ENCODE assay signal across 15 cellular contexts in the genomic region with DNA sequence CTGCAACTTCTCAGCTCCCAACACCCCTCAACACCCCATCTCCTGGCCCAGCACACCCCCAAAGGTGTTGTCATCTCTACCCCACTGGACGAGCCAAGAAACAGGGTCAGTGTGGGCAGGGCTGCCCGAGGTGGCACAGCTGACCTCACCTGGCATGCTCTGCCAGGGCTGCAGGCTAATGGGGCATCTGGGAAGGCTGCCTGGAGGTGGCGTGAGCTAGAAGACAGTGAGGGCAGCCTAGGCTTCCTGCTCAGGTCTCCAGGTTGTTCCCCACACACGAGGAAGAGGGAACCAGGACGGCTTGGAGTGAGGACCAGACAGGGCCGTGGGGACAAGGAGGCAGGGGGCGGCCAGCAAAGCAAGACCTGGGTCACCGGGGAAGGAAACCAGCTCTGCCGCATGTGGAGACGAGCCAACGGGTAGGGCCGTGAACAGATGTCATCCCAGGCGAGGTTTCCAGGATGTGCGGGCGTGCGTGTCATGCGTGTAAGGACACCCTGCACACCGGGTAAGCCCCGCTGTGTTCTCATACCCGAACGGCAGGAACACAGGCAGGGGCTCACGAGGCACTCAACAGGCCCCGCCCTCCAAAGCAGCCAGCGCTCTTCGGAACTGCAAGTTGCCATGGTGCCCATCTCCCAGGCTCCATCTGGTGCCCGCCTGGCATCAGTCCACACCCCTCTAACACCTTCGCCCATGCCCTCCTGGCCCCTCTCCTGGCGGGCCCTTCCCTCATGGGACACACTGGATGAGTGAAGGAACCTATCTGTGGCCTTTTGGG. TPM values are rescaled to one million over a fixed set of nuclear protein-coding genes. Genes with fewer than 3 reads are reported as not detected.
DNase-seq lines count a peak whose midpoint lies in the region; ATAC-seq and TF ChIP-seq lines count a peak whose summit lies in the region.
"Had no signal": no experiment of that assay in that cellular context is flagged by ENCODE, and none has a peak within 500 bp of the region (broad histone marks: within the 10 kb centered on the region; RNA-seq: fewer than 3 reads in every experiment).

No MANE protein-coding gene starts in this region.

- no peak for TF ChIP-seq POLR2A in suprapubic skin (IDR thresholded peaks at IDR 0.05)

- H3K79me2 ChIP-seq in GM23248 (ENCODE audit: insufficient read depth), result no peaks in the 10 kb centered on the region

- TF ChIP-seq EP300 in suprapubic skin (IDR thresholded peaks at IDR 0.05), result no peak

- 62% methylated on average over 20 of the region's 28 CpGs for WGBS in suprapubic skin
- WGBS in psoas muscle, 3 donors, result 51 to 60% (median 57%) methylated on average over 28 of the region's 28 CpGs
- 51 to 65% methylated on average over 28 of the region's 28 CpGs for WGBS in GM23248 (ENCODE audit: low coverage in 1 of 2, low lambda C conversion rate in 2 of 2, missing lambda C conversion rate in 2 of 2), 2 experiments

- H3F3A ChIP-seq in GM23248 (ENCODE audit: insufficient read depth), result no peaks in the 10 kb centered on the region

- no peak for TF ChIP-seq CTCF in suprapubic skin (IDR thresholded peaks at IDR 0.05)
- TF ChIP-seq CTCF in psoas muscle (IDR thresholded peaks at IDR 0.05), result no peak

- H2AFZ ChIP-seq in GM23248, result no peak overlapping the region

- no peak for ATAC-seq in psoas muscle

- peak overlapping the region; percentile 43 for H3K9ac ChIP-seq in mucosa of stomach (ENCODE audit: low read length)
- no peak overlapping the region for H3K9ac ChIP-seq in GM23248

- H3K9me2 ChIP-seq in GM23248 (ENCODE audit: insufficient read depth), result no peaks in the 10 kb centered on the region

- H3K4me2 ChIP-seq in GM23248 (ENCODE audit: unreplicated experiment), result no peak overlapping the region

- H4K20me1 ChIP-seq in GM23248 (ENCODE audit: insufficient read depth), result no peaks in the 10 kb centered on the region

- intact Hi-C loops in psoas muscle (cut with DNase I), result no loop called here

- no peaks in the 10 kb centered on the region for H3K27me3 ChIP-seq in mucosa of stomach (ENCODE audit: control insufficient read depth, insufficient read depth, low read length)
- peaks cover 2% of the 10 kb centered on the region for H3K27me3 ChIP-seq in suprapubic skin
- H3K27me3 ChIP-seq in psoas muscle (ENCODE audit: insufficient read depth in 3 of 3, low read length in 2 of 3), result no peaks in the 10 kb centered on the region
- no peaks in the 10 kb centered on the region for H3K27me3 ChIP-seq in GM23248 (replicated peaks; ENCODE audit: insufficient read depth)
- H3K27me3 ChIP-seq: cardiac muscle cell, stomach had no signal

- DNase-seq in DMS 273 (lab: John Stamatoyannopoulos, UW; ENCODE audit: unreplicated experiment), result peak; percentile 97
- DNase-seq in NCI-H1694 treated with DMSO at 0.1 percent for 48 hours (lab: John Stamatoyannopoulos, UW), result peak; percentile 89
- DNase-seq in amygdala (lab: John Stamatoyannopoulos, UW), result peak in 38 of 56 donors; percentile 21 to 75 (median 52)
- no peak for DNase-seq in suprapubic skin (ENCODE audit: low spot score in 2 of 2)
- DNase-seq in psoas muscle, result no peak
- DNase-seq in middle frontal gyrus (ENCODE audit: extremely low spot score, low spot score), result no peak
- no peak for DNase-seq in GM23248
- DNase-seq: activated gamma-delta T cell treated with Interleukin-2 at 50 U/mL for 16 hours, MM.1S, stomach had no signal

- H3K9me3 ChIP-seq in mucosa of stomach (ENCODE audit: control insufficient read depth, low read length), result no peaks in the 10 kb centered on the region
- no peaks in the 10 kb centered on the region for H3K9me3 ChIP-seq in suprapubic skin
- H3K9me3 ChIP-seq in psoas muscle, result no peaks in the 10 kb centered on the region
- no peaks in the 10 kb centered on the region for H3K9me3 ChIP-seq in GM23248 (ENCODE audit: low read depth)
- H3K9me3 ChIP-seq: stomach had no signal

- in situ Hi-C loops in GM23248 (cut with MboI), result no loop called here

- H3K27ac ChIP-seq in suprapubic skin, result no peak overlapping the region
- no peak overlapping the region for H3K27ac ChIP-seq in psoas muscle
- no peak overlapping the region for H3K27ac ChIP-seq in GM23248
- H3K27ac ChIP-seq: cardiac muscle cell, stomach had no signal

- H3K36me3 ChIP-seq in mucosa of stomach (ENCODE audit: control insufficient read depth, insufficient read depth, low read length) (no peaks in the 10 kb centered on the region), suprapubic skin (no peaks in the 10 kb centered on the region), psoas muscle (ENCODE audit: insufficient read depth in 1 of 2, low read depth in 1 of 2) (no peaks in the 10 kb centered on the region), GM23248 (ENCODE audit: low read depth) (no peaks in the 10 kb centered on the region)
- H3K36me3 ChIP-seq: cardiac muscle cell, stomach had no signal

- H3K4me3 ChIP-seq in mucosa of stomach (ENCODE audit: low read length) (no peak overlapping the region), suprapubic skin (no peak overlapping the region), psoas muscle (no peak overlapping the region), GM23248 (no peak overlapping the region)
- H3K4me3 ChIP-seq: cardiac muscle cell, stomach had no signal

- H3K4me1 ChIP-seq in mucosa of stomach (ENCODE audit: control insufficient read depth, insufficient read depth, low read length) (peaks cover 10% of the 10 kb centered on the region), suprapubic skin (no peaks in the 10 kb centered on the region), psoas muscle (no peaks in the 10 kb centered on the region), GM23248 (ENCODE audit: insufficient read depth) (no peaks in the 10 kb centered on the region)

RNA-seq across cellular contexts. Expression of gene PVALEF, which starts 29.6 kb away (rescaled TPM):
- total RNA-seq in suprapubic skin, result not detected
- total RNA-seq in psoas muscle, result not detected
- polyA plus RNA-seq in psoas muscle, result not detected
- not detected in 2 replicates for total RNA-seq in GM23248 (2014; rRNA removed; shearing (Covaris generic))
- not detected in 2 replicates for polyA plus RNA-seq in GM23248 (2016; fragmentation: Nextera tagmentation; extraction: Ambion mirVana)
- total RNA-seq: epithelial cell of proximal tubule, mesenteric fat pad, renal cortical epithelial cell, stomach had no signal
- polyA plus RNA-seq: stomach had no signal

RNA-seq across cellular contexts. Expression of gene AATK, which starts 30.3 kb away (rescaled TPM):
- total RNA-seq in suprapubic skin (1 to 10 TPM in 2 of 4 donors, under 1 TPM in 2; 0.64 to 2.8 (median 1.1) TPM), psoas muscle (1 to 10 TPM; 1.0 to 1.8 (median 1.4) TPM)
- polyA plus RNA-seq in psoas muscle (under 1 TPM; 0.21 to 0.53 (median 0.47) TPM), GM23248 (2016; fragmentation: Nextera tagmentation; extraction: Ambion mirVana) (0.18 and 0.25 TPM in 2 replicates)
- total RNA-seq in GM23248 (2014; rRNA removed; shearing (Covaris generic)), result 1.6 and 4.0 TPM in 2 replicates

Comparison
In these comparisons a context has a peak if more than half of its experiments do, and no peak if none do; other contexts are left out.
1. DNase-seq: peak in DMS 273 (single experiment), NCI-H1694 treated with DMSO at 0.1 percent for 48 hours (single experiment) and amygdala (38 of 56); none in suprapubic skin (0 of 2), psoas muscle (0 of 2), middle frontal gyrus (single experiment) and GM23248 (single experiment).